ENCODE assay signal across 12 cellular contexts in the genomic region with DNA sequence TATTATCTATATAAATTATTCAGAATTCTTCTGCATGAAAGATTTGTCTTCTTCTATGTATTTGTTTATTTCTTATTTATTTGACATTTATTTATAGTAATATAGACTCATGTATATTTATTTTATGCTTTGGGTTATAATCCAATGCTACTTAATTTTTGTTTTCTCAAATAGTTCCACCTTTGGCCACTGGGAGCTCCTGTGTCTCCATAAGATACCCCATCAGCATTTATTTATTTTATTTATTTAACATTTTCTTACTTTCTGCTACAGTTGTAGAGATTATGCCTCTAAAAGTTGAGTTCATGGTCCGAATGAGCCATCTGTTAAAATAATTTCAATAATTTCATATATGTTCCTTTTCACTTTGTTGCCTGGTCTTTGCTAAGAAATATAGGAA.
DNase-seq lines count a peak whose midpoint lies in the region; ATAC-seq and TF ChIP-seq lines count a peak whose summit lies in the region.
"Had no signal": no experiment of that assay in that cellular context is flagged by ENCODE, and none has a peak within 500 bp of the region (broad histone marks: within the 10 kb centered on the region; RNA-seq: fewer than 3 reads in every experiment).

No MANE protein-coding gene starts in this region.

- no peak overlapping the region for H3K27ac ChIP-seq in cardiac muscle cell
- H3K27ac ChIP-seq in right atrium auricular region = no peak overlapping the region
- H3K27ac ChIP-seq in RWPE2 (ENCODE audit: poor library complexity, severe bottlenecking) = no peak overlapping the region
- no peak overlapping the region for H3K27ac ChIP-seq in upper lobe of right lung
- H3K27ac ChIP-seq: ascending aorta, uterus had no signal

- TF ChIP-seq CTCF in cardiac muscle cell (IDR thresholded peaks at IDR 0.05; ENCODE audit: low read depth, low read length) (peak; percentile 47), right atrium auricular region (IDR thresholded peaks at IDR 0.05) (peak in 1 of 2 donors; percentile 36), RWPE2 (IDR thresholded peaks at IDR 0.05; ENCODE audit: poor library complexity, severe bottlenecking) (peak; percentile 66), fibroblast of the aortic adventitia (IDR thresholded peaks at IDR 0.05; ENCODE audit: insufficient read depth, low read length) (peak; percentile 59), upper lobe of right lung (IDR thresholded peaks at IDR 0.05) (peak; percentile 37)

- no peaks in the 10 kb centered on the region for H3K9me3 ChIP-seq in cardiac muscle cell (ENCODE audit: low read depth)
- H3K9me3 ChIP-seq in right atrium auricular region = no peaks in the 10 kb centered on the region
- no peaks in the 10 kb centered on the region for H3K9me3 ChIP-seq in RWPE2 (ENCODE audit: severe bottlenecking)
- H3K9me3 ChIP-seq in upper lobe of right lung = no peaks in the 10 kb centered on the region
- H3K9me3 ChIP-seq: ascending aorta, uterus had no signal

- H3K27me3 ChIP-seq in cardiac muscle cell (no peaks in the 10 kb centered on the region), right atrium auricular region (no peaks in the 10 kb centered on the region), RWPE2 (ENCODE audit: insufficient read depth, poor library complexity, severe bottlenecking) (no peaks in the 10 kb centered on the region), upper lobe of right lung (no peaks in the 10 kb centered on the region), H7 (ENCODE audit: control insufficient read depth, insufficient read depth, low read length) (no peaks in the 10 kb centered on the region)
- H3K27me3 ChIP-seq: ascending aorta, uterus had no signal

- intact Hi-C loops in upper lobe of right lung (cut with DNase I) = no loop called here

- no peak for ATAC-seq in RWPE2 (ENCODE audit: low read depth)
- ATAC-seq in upper lobe of right lung = no peak

- H3K4me3 ChIP-seq in cardiac muscle cell (no peak overlapping the region), right atrium auricular region (no peak overlapping the region), RWPE2 (ENCODE audit: severe bottlenecking) (no peak overlapping the region), fibroblast of the aortic adventitia (ENCODE audit: low read depth, low read length) (no peak overlapping the region), upper lobe of right lung (no peak overlapping the region), H7 (ENCODE audit: insufficient read depth, low read depth, low read length) (no peak overlapping the region)
- H3K4me3 ChIP-seq: ascending aorta, uterus had no signal

- H3K4me1 ChIP-seq in cardiac muscle cell (ENCODE audit: low read depth) (no peaks in the 10 kb centered on the region), right atrium auricular region (no peaks in the 10 kb centered on the region), RWPE2 (ENCODE audit: insufficient read depth, poor library complexity, severe bottlenecking) (no peaks in the 10 kb centered on the region), upper lobe of right lung (no peaks in the 10 kb centered on the region)
- H3K4me1 ChIP-seq: ascending aorta, uterus had no signal

- no peaks in the 10 kb centered on the region for H3K36me3 ChIP-seq in cardiac muscle cell
- no peaks in the 10 kb centered on the region for H3K36me3 ChIP-seq in right atrium auricular region
- no peaks in the 10 kb centered on the region for H3K36me3 ChIP-seq in RWPE2 (ENCODE audit: low read depth)
- no peaks in the 10 kb centered on the region for H3K36me3 ChIP-seq in upper lobe of right lung
- no peaks in the 10 kb centered on the region for H3K36me3 ChIP-seq in H7 (replicated peaks; ENCODE audit: control insufficient read depth, insufficient read depth, low read length)
- H3K36me3 ChIP-seq: ascending aorta, uterus had no signal

- peak in 1 of 2 donors; percentile 25 for DNase-seq in cardiac muscle cell (ENCODE audit: low read depth in 1 of 2, low spot score in 1 of 2)
- DNase-seq in right atrium auricular region (ENCODE audit: low spot score) = no peak
- DNase-seq in RWPE2 (ENCODE audit: low spot score) = no peak
- peak; percentile 41 for DNase-seq in fibroblast of the aortic adventitia (ENCODE audit: low read depth)
- DNase-seq in upper lobe of right lung = no peak
- DNase-seq in H7 = no peak
- DNase-seq in activated CD4-positive, alpha-beta T cell treated with anti-CD3 and anti-CD28 coated beads for 48 hours = no peak
- DNase-seq in NCI-H1436 treated with DMSO at 0.1 percent for 48 hours (lab: John Stamatoyannopoulos, UW) = no peak
- DNase-seq: activated T-cell treated with anti-CD3 and anti-CD28 coated beads for 4 hours, NCI-H1105, uterus had no signal
